In the genomic region with DNA sequence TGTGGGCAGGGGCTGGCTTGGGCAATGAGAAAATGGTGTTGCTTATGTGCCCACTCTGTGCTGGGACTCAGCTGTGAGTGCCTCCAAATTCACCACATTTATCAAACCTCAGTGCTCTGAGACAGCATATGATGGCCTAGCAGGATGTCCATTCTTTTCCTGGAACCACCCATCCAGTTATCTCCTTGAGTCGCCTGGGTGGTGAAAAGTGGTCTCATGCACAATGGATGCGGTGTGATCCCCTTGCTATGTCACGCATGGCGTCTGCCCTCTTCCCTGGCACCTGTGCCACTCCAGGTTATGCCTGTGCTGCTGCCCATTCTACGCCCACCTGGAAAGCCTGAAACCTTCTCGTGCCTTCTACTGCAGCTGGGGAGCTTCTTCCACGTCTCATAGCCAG, we compare ENCODE assay signal across 25 cellular contexts.
DNase-seq lines count a peak whose midpoint lies in the region; ATAC-seq, FAIRE-seq and TF ChIP-seq lines count a peak whose summit lies in the region.
"Had no signal": no experiment of that assay in that cellular context is flagged by ENCODE, and none has a peak within 500 bp of the region (broad histone marks: within the 10 kb centered on the region; RNA-seq: fewer than 3 reads in every experiment).

No MANE protein-coding gene starts in this region.

- H3K27me3 ChIP-seq in A673 (replicated peaks; ENCODE audit: insufficient read depth, low read depth, low read length, poor library complexity) (no peaks in the 10 kb centered on the region), heart right ventricle (no peaks in the 10 kb centered on the region)
- H3K27me3 ChIP-seq: esophagus squamous epithelium, gastroesophageal sphincter, ovary had no signal

- peaks cover 57% of the 10 kb centered on the region for H3K4me1 Mint-ChIP-seq in activated CD4-positive, alpha-beta memory T cell treated with anti-CD3 and anti-CD28 coated beads for 36 hours (ENCODE audit: low read depth)
- peaks cover 47% of the 10 kb centered on the region for H3K4me1 Mint-ChIP-seq in activated CD4-positive, alpha-beta memory T cell treated with anti-CD3 and anti-CD28 coated beads, Interleukin-2, amount 10 ng/mL, durations not matched to agents 7 days and 5 days
- peaks cover 49% of the 10 kb centered on the region for H3K4me1 Mint-ChIP-seq in activated T-helper 2 cell treated with anti-CD3 and anti-CD28 coated beads, Interferon-gamma antibody, Interleukin-2, Interleukin-4, amounts not matched to agents 10 μg/mL and 5 μg/mL and 100 μg/mL, durations not matched to agents 14 hours and 24 hours and 36 hours (ENCODE audit: low read depth)
- peaks cover 28% of the 10 kb centered on the region for H3K4me1 Mint-ChIP-seq in osteocyte (ENCODE audit: unreplicated experiment)

- H3K9me3 ChIP-seq in A673 (ENCODE audit: low read depth, low read length, poor library complexity, severe bottlenecking) (no peaks in the 10 kb centered on the region), heart right ventricle (peaks cover 0 to 3% (median 0%) of the 10 kb centered on the region in 11 donors)
- H3K9me3 ChIP-seq: esophagus squamous epithelium, gastroesophageal sphincter, ovary, thoracic aorta had no signal

- no peaks in the 10 kb centered on the region for H3K27me3 Mint-ChIP-seq in activated CD4-positive, alpha-beta memory T cell treated with anti-CD3 and anti-CD28 coated beads for 36 hours
- peaks cover 3% of the 10 kb centered on the region for H3K27me3 Mint-ChIP-seq in activated CD4-positive, alpha-beta memory T cell treated with anti-CD3 and anti-CD28 coated beads, Interleukin-2, amount 10 ng/mL, durations not matched to agents 7 days and 5 days
- no peaks in the 10 kb centered on the region for H3K27me3 Mint-ChIP-seq in activated T-helper 2 cell treated with anti-CD3 and anti-CD28 coated beads, Interferon-gamma antibody, Interleukin-2, Interleukin-4, amounts not matched to agents 10 μg/mL and 5 μg/mL and 100 μg/mL, durations not matched to agents 14 hours and 24 hours and 36 hours (ENCODE audit: low read depth)
- peaks cover 5% of the 10 kb centered on the region for H3K27me3 Mint-ChIP-seq in osteocyte (ENCODE audit: unreplicated experiment)
- H3K27me3 Mint-ChIP-seq: activated CD8-positive, alpha-beta memory T cell treated with anti-CD3 and anti-CD28 coated beads, Interleukin-2, amount 10 ng/mL, durations not matched to agents 7 days and 5 days had no signal

- intact Hi-C loops in activated CD4-positive, alpha-beta memory T cell treated with anti-CD3 and anti-CD28 coated beads for 36 hours (cut with micrococcal nuclease) = loop anchor here (2.0 kb wide), 1 partner anchor 57 kb away; no protein-coding TSS in a partner anchor
- intact Hi-C loops in activated T-helper 2 cell treated with anti-CD3 and anti-CD28 coated beads, Interferon-gamma antibody, Interleukin-2, Interleukin-4, amounts not matched to agents 10 μg/mL and 5 μg/mL and 100 μg/mL, durations not matched to agents 14 hours and 24 hours and 36 hours (cut with micrococcal nuclease) = loop anchor here (2.0 kb wide), 1 partner anchor 57 kb away; no protein-coding TSS in a partner anchor
- intact Hi-C loops in A673 (cut with micrococcal nuclease; ENCODE audit: unreplicated experiment) (loop anchor here (10.0 kb wide), 1 partner anchor 145 kb away; the partner anchor contains the start of gene PFKFB3), heart right ventricle (cut with DNase I) (no loop called here)

- H3K27ac ChIP-seq in A673 (ENCODE audit: low read depth, low read length, poor library complexity, severe bottlenecking) = no peak overlapping the region
- no peak overlapping the region for H3K27ac ChIP-seq in heart right ventricle
- H3K27ac ChIP-seq: esophagus squamous epithelium, gastroesophageal sphincter, ovary, thoracic aorta had no signal

- 95% methylated on average over 7 of the region's 7 CpGs for whole genome bisulfite sequencing in heart right ventricle, 2 donors

- H3K36me3 ChIP-seq in A673 (ENCODE audit: insufficient read depth, low read length, poor library complexity, severe bottlenecking) (no peaks in the 10 kb centered on the region), heart right ventricle (no peaks in the 10 kb centered on the region)
- H3K36me3 ChIP-seq: esophagus squamous epithelium, gastroesophageal sphincter, ovary, thoracic aorta had no signal

- peaks cover 15% of the 10 kb centered on the region for H3K4me1 ChIP-seq in A673 (ENCODE audit: insufficient read depth, low read length, poor library complexity, severe bottlenecking)
- peaks cover 0 to 28% (median 0%) of the 10 kb centered on the region in 9 donors for H3K4me1 ChIP-seq in heart right ventricle
- H3K4me1 ChIP-seq: gastroesophageal sphincter had no signal

- FAIRE-seq in GM12891 (lab: Jason Lieb, UNC) = peak; percentile 43

- ATAC-seq in HG02840 (IDR thresholded peaks at IDR 0.05; ENCODE audit: low FRiP score, unreplicated experiment) (no peak), heart right ventricle (no peak)
- ATAC-seq: activated CD8-positive, alpha-beta memory T cell treated with anti-CD3 and anti-CD28 coated beads, Interleukin-2, amount 10 ng/mL, durations not matched to agents 7 days and 5 days; gastroesophageal sphincter; PC-3; right cardiac atrium had no signal

- H3K27ac Mint-ChIP-seq in activated CD4-positive, alpha-beta memory T cell treated with anti-CD3 and anti-CD28 coated beads for 36 hours = peak overlapping the region; percentile 99
- no peak overlapping the region for H3K27ac Mint-ChIP-seq in activated CD4-positive, alpha-beta memory T cell treated with anti-CD3 and anti-CD28 coated beads, Interleukin-2, amount 10 ng/mL, durations not matched to agents 7 days and 5 days
- H3K27ac Mint-ChIP-seq in activated T-helper 2 cell treated with anti-CD3 and anti-CD28 coated beads, Interferon-gamma antibody, Interleukin-2, Interleukin-4, amounts not matched to agents 10 μg/mL and 5 μg/mL and 100 μg/mL, durations not matched to agents 14 hours and 24 hours and 36 hours = peak overlapping the region; percentile 69
- H3K27ac Mint-ChIP-seq in osteocyte (ENCODE audit: unreplicated experiment) = no peak overlapping the region
- H3K27ac Mint-ChIP-seq: activated CD8-positive, alpha-beta memory T cell treated with anti-CD3 and anti-CD28 coated beads, Interleukin-2, amount 10 ng/mL, durations not matched to agents 7 days and 5 days had no signal

- H3K9me3 Mint-ChIP-seq in activated CD4-positive, alpha-beta memory T cell treated with anti-CD3 and anti-CD28 coated beads for 36 hours = no peaks in the 10 kb centered on the region
- H3K9me3 Mint-ChIP-seq in activated CD4-positive, alpha-beta memory T cell treated with anti-CD3 and anti-CD28 coated beads, Interleukin-2, amount 10 ng/mL, durations not matched to agents 7 days and 5 days = peaks cover 7% of the 10 kb centered on the region
- peaks cover 12% of the 10 kb centered on the region for H3K9me3 Mint-ChIP-seq in activated T-helper 2 cell treated with anti-CD3 and anti-CD28 coated beads, Interferon-gamma antibody, Interleukin-2, Interleukin-4, amounts not matched to agents 10 μg/mL and 5 μg/mL and 100 μg/mL, durations not matched to agents 14 hours and 24 hours and 36 hours
- H3K9me3 Mint-ChIP-seq in osteocyte (ENCODE audit: unreplicated experiment) = peaks cover 5% of the 10 kb centered on the region

- H3K4me3 Mint-ChIP-seq in activated CD4-positive, alpha-beta memory T cell treated with anti-CD3 and anti-CD28 coated beads for 36 hours = no peak overlapping the region
- H3K4me3 Mint-ChIP-seq in activated CD4-positive, alpha-beta memory T cell treated with anti-CD3 and anti-CD28 coated beads, Interleukin-2, amount 10 ng/mL, durations not matched to agents 7 days and 5 days = no peak overlapping the region
- no peak overlapping the region for H3K4me3 Mint-ChIP-seq in activated T-helper 2 cell treated with anti-CD3 and anti-CD28 coated beads, Interferon-gamma antibody, Interleukin-2, Interleukin-4, amounts not matched to agents 10 μg/mL and 5 μg/mL and 100 μg/mL, durations not matched to agents 14 hours and 24 hours and 36 hours (ENCODE audit: low read depth)
- H3K4me3 Mint-ChIP-seq in osteocyte (ENCODE audit: unreplicated experiment) = no peak overlapping the region
- H3K4me3 Mint-ChIP-seq: activated CD8-positive, alpha-beta memory T cell treated with anti-CD3 and anti-CD28 coated beads, Interleukin-2, amount 10 ng/mL, durations not matched to agents 7 days and 5 days had no signal

- no peak for DNase-seq in activated CD4-positive, alpha-beta memory T cell treated with anti-CD3 and anti-CD28 coated beads for 36 hours
- no peak for DNase-seq in activated CD4-positive, alpha-beta memory T cell treated with anti-CD3 and anti-CD28 coated beads, Interleukin-2, amount 10 ng/mL, durations not matched to agents 7 days and 5 days
- no peak for DNase-seq in GM12891 (ENCODE audit: insufficient read length, low spot score)
- no peak for DNase-seq in activated T-helper 2 cell treated with anti-CD3 and anti-CD28 coated beads, Interferon-gamma antibody, Interleukin-2, Interleukin-4, amounts not matched to agents 10 μg/mL and 5 μg/mL and 100 μg/mL, durations not matched to agents 14 hours and 24 hours and 36 hours (ENCODE audit: low spot score)
- DNase-seq in osteocyte (ENCODE audit: extremely low spot score, unreplicated experiment) = peak; percentile 60
- DNase-seq in A673 (ENCODE audit: low spot score) = no peak
- no peak for DNase-seq in heart right ventricle
- DNase-seq: activated CD8-positive, alpha-beta memory T cell treated with anti-CD3 and anti-CD28 coated beads, Interleukin-2, amount 10 ng/mL, durations not matched to agents 7 days and 5 days; activated gamma-delta T cell treated with Interleukin-2 at 50 U/mL for 16 hours; DMS79; effector memory CD4-positive, alpha-beta T cell; esophagus squamous epithelium; H7; KG1; kidney glomerular epithelial cell; mammary epithelial cell; NCI-H187; NCI-H774; ovary; PC-3; right cardiac atrium; SIG-M5 had no signal

- no peak overlapping the region for H3K4me3 ChIP-seq in A673 (ENCODE audit: low read depth, low read length, poor library complexity, severe bottlenecking)
- no peak overlapping the region for H3K4me3 ChIP-seq in heart right ventricle
- H3K4me3 ChIP-seq: esophagus squamous epithelium, gastroesophageal sphincter, ovary, thoracic aorta had no signal

- no peak for TF ChIP-seq CTCF in osteocyte (IDR thresholded peaks at IDR 0.05)
- TF ChIP-seq CTCF in A673 (conservative IDR thresholded peaks at IDR 0.05; ENCODE audit: low read depth, low read length) = no peak
- TF ChIP-seq CTCF in heart right ventricle (IDR thresholded peaks at IDR 0.05) = no peak

- peaks cover 4% of the 10 kb centered on the region for H3K36me3 Mint-ChIP-seq in activated CD4-positive, alpha-beta memory T cell treated with anti-CD3 and anti-CD28 coated beads for 36 hours
- peaks cover 21% of the 10 kb centered on the region for H3K36me3 Mint-ChIP-seq in activated CD4-positive, alpha-beta memory T cell treated with anti-CD3 and anti-CD28 coated beads, Interleukin-2, amount 10 ng/mL, durations not matched to agents 7 days and 5 days (ENCODE audit: low read depth)
- H3K36me3 Mint-ChIP-seq in activated T-helper 2 cell treated with anti-CD3 and anti-CD28 coated beads, Interferon-gamma antibody, Interleukin-2, Interleukin-4, amounts not matched to agents 10 μg/mL and 5 μg/mL and 100 μg/mL, durations not matched to agents 14 hours and 24 hours and 36 hours (ENCODE audit: low read depth) = peaks cover 31% of the 10 kb centered on the region
- no peaks in the 10 kb centered on the region for H3K36me3 Mint-ChIP-seq in osteocyte (ENCODE audit: unreplicated experiment)

- TF ChIP-seq POLR2A in GM12891 (IDR thresholded peaks at IDR 0.05; ENCODE audit: low read depth, low read length) = no peak

- POLR2A ChIA-PET in activated CD4-positive, alpha-beta memory T cell treated with anti-CD3 and anti-CD28 coated beads for 36 hours (lab: Charles Lee) = interaction anchor here (3.0 kb wide), 1 partner anchor 80 kb away, joined by 29 read pairs; no protein-coding TSS in a partner anchor
- POLR2A ChIA-PET in activated CD4-positive, alpha-beta memory T cell treated with anti-CD3 and anti-CD28 coated beads, Interleukin-2, amount 10 ng/mL, durations not matched to agents 7 days and 5 days (lab: Charles Lee) = interaction anchor here (1.2 kb wide), 1 partner anchor 32 kb away, joined by 3 read pairs; no protein-coding TSS in a partner anchor
- POLR2A ChIA-PET in A673 (lab: Charles Lee; ENCODE audit: low non-redundant PET) = no interaction called here

- no TSS peak for BruUV-seq in A673 (replicated peaks; lab: Mats Ljungman, UMichigan)

- CTCF ChIA-PET in activated CD4-positive, alpha-beta memory T cell treated with anti-CD3 and anti-CD28 coated beads for 36 hours (lab: Charles Lee) = interaction anchor here (0.7 to 1.1 kb wide), 2 partner anchors 52 to 147 kb away, joined by 3 to 5 read pairs; partner anchors contain the start of gene PFKFB3
- CTCF ChIA-PET in activated CD4-positive, alpha-beta memory T cell treated with anti-CD3 and anti-CD28 coated beads, Interleukin-2, amount 10 ng/mL, durations not matched to agents 7 days and 5 days (lab: Charles Lee) = interaction anchor here (0.9 to 3.5 kb wide), 4 partner anchors 10 to 214 kb away, joined by 3 to 22 read pairs (median 8); partner anchors contain the start of gene PFKFB3
- CTCF ChIA-PET in A673 (lab: Charles Lee) = no interaction called here

Comparison
In these comparisons a context has a peak if more than half of its experiments do, and no peak if none do; other contexts are left out.
1. H3K27ac Mint-ChIP-seq: peak in activated CD4-positive, alpha-beta memory T cell treated with anti-CD3 and anti-CD28 coated beads for 36 hours (single experiment) and activated T-helper 2 cell treated with anti-CD3 and anti-CD28 coated beads, Interferon-gamma antibody, Interleukin-2, Interleukin-4, amounts not matched to agents 10 μg/mL and 5 μg/mL and 100 μg/mL, durations not matched to agents 14 hours and 24 hours and 36 hours (single experiment); none in activated CD4-positive, alpha-beta memory T cell treated with anti-CD3 and anti-CD28 coated beads, Interleukin-2, amount 10 ng/mL, durations not matched to agents 7 days and 5 days (single experiment) and osteocyte (single experiment).
2. intact Hi-C loops: an anchor here in activated CD4-positive, alpha-beta memory T cell treated with anti-CD3 and anti-CD28 coated beads for 36 hours (2.0 kb wide), activated T-helper 2 cell treated with anti-CD3 and anti-CD28 coated beads, Interferon-gamma antibody, Interleukin-2, Interleukin-4, amounts not matched to agents 10 μg/mL and 5 μg/mL and 100 μg/mL, durations not matched to agents 14 hours and 24 hours and 36 hours (2.0 kb wide) and A673 (10.0 kb wide); none called in heart right ventricle.